17 cellular contexts compared by ENCODE assay signal in genomic region chr18:49652841-49653240, GRCh38.
DNase-seq lines count a peak whose midpoint lies in the region; ATAC-seq and TF ChIP-seq lines count a peak whose summit lies in the region.
"Had no signal": no experiment of that assay in that cellular context is flagged by ENCODE, and none has a peak within 500 bp of the region (broad histone marks: within the 10 kb centered on the region; RNA-seq: fewer than 3 reads in every experiment).

No MANE protein-coding gene starts in this region.

- intact Hi-C loops in heart right ventricle (cut with DNase I), result loop anchor here in 1 of 10 donors (10.0 kb wide), 1 partner anchor 102 kb away; no protein-coding TSS in a partner anchor

- no peaks in the 10 kb centered on the region for H3K36me3 ChIP-seq in cardiac muscle cell
- H3K36me3 ChIP-seq in heart right ventricle, result no peaks in the 10 kb centered on the region
- no peaks in the 10 kb centered on the region for H3K36me3 ChIP-seq in duodenal mucosa (ENCODE audit: control insufficient read depth in 1 of 2, insufficient read depth in 2 of 2, low read length in 2 of 2)
- H3K36me3 ChIP-seq in muscle layer of duodenum (ENCODE audit: control insufficient read depth in 1 of 2, insufficient read depth in 2 of 2, low read length in 2 of 2), result no peaks in the 10 kb centered on the region
- no peaks in the 10 kb centered on the region for H3K36me3 ChIP-seq in thoracic aorta

- WGBS in heart right ventricle, 2 donors, result 53 to 62% methylated on average over 4 of the region's 4 CpGs

- ATAC-seq in heart right ventricle (no peak), thoracic aorta (ENCODE audit: insufficient number of reproducible peaks, low FRiP score, low read depth) (no peak), HG02763 (IDR thresholded peaks at IDR 0.05; ENCODE audit: unreplicated experiment) (no peak)
- ATAC-seq: stimulated activated naive B cell treated with anti-CD40 and anti-IgM and Interleukin-4, amounts not matched to agents 10 μg/mL and 1 μg/mL and 100 μg/mL, for 72 hours had no signal

- H3K4me1 ChIP-seq in cardiac muscle cell (ENCODE audit: low read depth) (no peaks in the 10 kb centered on the region), heart right ventricle (peaks cover 0 to 15% (median 6%) of the 10 kb centered on the region in 9 donors), duodenal mucosa (ENCODE audit: control insufficient read depth in 1 of 2, insufficient read depth in 2 of 2, low read length in 2 of 2) (peaks cover 0 to 10% of the 10 kb centered on the region in 2 donors), muscle layer of duodenum (ENCODE audit: control insufficient read depth in 1 of 2, insufficient read depth in 2 of 2, low read length in 2 of 2) (peaks cover 0 to 6% of the 10 kb centered on the region in 2 donors), thoracic aorta (ENCODE audit: control insufficient read depth in 1 of 2, low read depth in 2 of 2) (no peaks in the 10 kb centered on the region)

- no peak overlapping the region for H3K27ac ChIP-seq in cardiac muscle cell
- peak overlapping the region in 1 of 10 donors; percentile 44 for H3K27ac ChIP-seq in heart right ventricle
- no peak overlapping the region for H3K27ac ChIP-seq in duodenal mucosa (ENCODE audit: low read depth, low read length)
- H3K27ac ChIP-seq in muscle layer of duodenum (ENCODE audit: low read length), result peak overlapping the region; percentile 7
- no peak overlapping the region for H3K27ac ChIP-seq in thoracic aorta
- H3K27ac ChIP-seq: RWPE1, skin epidermis had no signal

- no peak for TF ChIP-seq CTCF in cardiac muscle cell (IDR thresholded peaks at IDR 0.05; ENCODE audit: low read depth, low read length)
- TF ChIP-seq CTCF in heart right ventricle (IDR thresholded peaks at IDR 0.05), result no peak
- TF ChIP-seq CTCF in thoracic aorta (IDR thresholded peaks at IDR 0.05), result no peak

- H3K9me3 ChIP-seq in cardiac muscle cell (ENCODE audit: low read depth), result no peaks in the 10 kb centered on the region
- H3K9me3 ChIP-seq in heart right ventricle, result no peaks in the 10 kb centered on the region
- no peaks in the 10 kb centered on the region for H3K9me3 ChIP-seq in duodenal mucosa (ENCODE audit: control insufficient read depth in 1 of 2, low read length in 2 of 2)
- H3K9me3 ChIP-seq in muscle layer of duodenum (ENCODE audit: control insufficient read depth in 1 of 2, low read length in 2 of 2), result no peaks in the 10 kb centered on the region
- H3K9me3 ChIP-seq in thoracic aorta, result no peaks in the 10 kb centered on the region

- DNase-seq in cardiac muscle cell (ENCODE audit: low read depth in 1 of 2, low spot score in 1 of 2), result peak; percentile 13 to 40
- no peak for DNase-seq in heart right ventricle
- DNase-seq in thoracic aorta (ENCODE audit: low spot score), result no peak
- DNase-seq in Kasumi-1 (lab: John Stamatoyannopoulos, UW), result no peak
- no peak for DNase-seq in activated CD4-positive, alpha-beta T cell treated with anti-CD3 and anti-CD28 coated beads for 4 hours
- DNase-seq: activated CD4-positive, alpha-beta T cell treated with anti-CD3 and anti-CD28 coated beads, Interleukin-2, amount 10 ng/mL, durations not matched to agents 7 days and 5 days; CD4-positive, alpha-beta T cell; effector CD4-positive, alpha-beta T cell; mammary epithelial cell; NCI-H2081; NCI-H774; stimulated activated naive B cell treated with anti-CD40 and anti-IgM and Interleukin-4, amounts not matched to agents 10 μg/mL and 1 μg/mL and 100 μg/mL, for 72 hours had no signal

- H3K27me3 ChIP-seq in cardiac muscle cell (no peaks in the 10 kb centered on the region), heart right ventricle (peaks cover 0 to 16% (median 0%) of the 10 kb centered on the region in 7 donors), duodenal mucosa (ENCODE audit: control insufficient read depth in 1 of 2, insufficient read depth in 2 of 2, low read length in 2 of 2) (no peaks in the 10 kb centered on the region), muscle layer of duodenum (ENCODE audit: low read depth, low read length) (no peaks in the 10 kb centered on the region), thoracic aorta (replicated peaks; ENCODE audit: insufficient read depth) (no peaks in the 10 kb centered on the region)

- H3K4me3 ChIP-seq in cardiac muscle cell (no peak overlapping the region), heart right ventricle (no peak overlapping the region), duodenal mucosa (ENCODE audit: low read depth in 1 of 2, low read length in 2 of 2) (peak overlapping the region; percentile 25 to 34), muscle layer of duodenum (ENCODE audit: low read depth in 1 of 2, low read length in 2 of 2) (peak overlapping the region in 1 of 2 donors; percentile 31), thoracic aorta (peak overlapping the region; percentile 28)
- H3K4me3 ChIP-seq: skin epidermis had no signal

- H3K9ac ChIP-seq in duodenal mucosa (ENCODE audit: low read depth in 1 of 2, low read length in 2 of 2), result peak overlapping the region in 1 of 2 donors; percentile 22

Comparison
In these comparisons a context has a peak if more than half of its experiments do, and no peak if none do; other contexts are left out.
1. DNase-seq: peak in cardiac muscle cell (2 of 2); none in heart right ventricle (0 of 2), thoracic aorta (single experiment), Kasumi-1 (0 of 2) and activated CD4-positive, alpha-beta T cell treated with anti-CD3 and anti-CD28 coated beads for 4 hours (0 of 2).
2. H3K4me3 ChIP-seq: peak in duodenal mucosa (2 of 2) and thoracic aorta (single experiment); none in cardiac muscle cell (single experiment) and heart right ventricle (0 of 10).